Comparison of ENCODE assay signal across 8 cellular contexts in genomic region chrX:40278340-40279090, GRCh38.
A peak's percentile ranks its signal among the peaks of the same experiment; 100 is the strongest.
DNase-seq lines count a peak whose midpoint lies in the region.
"Had no signal": no experiment of that assay in that cellular context is flagged by ENCODE, and none has a peak within 500 bp of the region (broad histone marks: within the 10 kb centered on the region; RNA-seq: fewer than 3 reads in every experiment).

No MANE protein-coding gene starts in this region.

- H3K4me1 ChIP-seq in SJSA1 (replicated peaks): peaks cover 56% of the 10 kb centered on the region
- peaks cover 20% of the 10 kb centered on the region for H3K4me1 ChIP-seq in effector memory CD4-positive, alpha-beta T cell (ENCODE audit: control insufficient read depth, insufficient read depth, low read length, poor library complexity, severe bottlenecking)

- no peaks in the 10 kb centered on the region; the same call in 1 of the 2 replicates for H3K36me3 ChIP-seq in SJSA1
- no peaks in the 10 kb centered on the region for H3K36me3 ChIP-seq in effector memory CD4-positive, alpha-beta T cell (ENCODE audit: control insufficient read depth, insufficient read depth, low read length)

- H3K4me3 ChIP-seq in SJSA1: no peak overlapping the region
- H3K4me3 ChIP-seq in effector memory CD4-positive, alpha-beta T cell (ENCODE audit: insufficient read depth, low read depth, low read length, poor library complexity, severe bottlenecking): no peak overlapping the region

- H3K9me3 ChIP-seq in SJSA1 (replicated peaks): no peaks in the 10 kb centered on the region
- no peaks in the 10 kb centered on the region for H3K9me3 ChIP-seq in effector memory CD4-positive, alpha-beta T cell (ENCODE audit: control insufficient read depth, low read length)

- peak overlapping the region; percentile 59 for H3K27ac ChIP-seq in SJSA1
- H3K27ac ChIP-seq in effector memory CD4-positive, alpha-beta T cell (ENCODE audit: insufficient read depth, low read length, poor library complexity, severe bottlenecking): peak overlapping the region; percentile 63

- peak; percentile 60 to 79 for DNase-seq in SJSA1 (ENCODE audit: low read depth in 1 of 2, low spot score in 2 of 2)
- DNase-seq in activated CD8-positive, alpha-beta memory T cell treated with anti-CD3 and anti-CD28 coated beads, Interleukin-2, amount 50 U/mL, for 48 hours: peak; percentile 63
- DNase-seq in effector memory CD4-positive, alpha-beta T cell: peak; percentile 69 to 72 (median 72)
- peak; percentile 8 for DNase-seq in stimulated activated CD8-positive, alpha-beta memory T cell treated with anti-CD3 and anti-CD28 coated beads, Interleukin-7, amount 100 ng/mL, for 24 hours (ENCODE audit: low read depth)
- DNase-seq in NCI-H524 treated with DMSO at 0.1 percent for 48 hours (lab: John Stamatoyannopoulos, UW): no peak
- no peak for DNase-seq in head of caudate nucleus
- no peak for DNase-seq in NCI-H1417 treated with DMSO at 0.1 percent for 48 hours (lab: John Stamatoyannopoulos, UW)
- DNase-seq: foreskin melanocyte had no signal

- H3K27me3 ChIP-seq in SJSA1 (replicated peaks): no peaks in the 10 kb centered on the region
- no peaks in the 10 kb centered on the region for H3K27me3 ChIP-seq in effector memory CD4-positive, alpha-beta T cell (replicated peaks; ENCODE audit: control insufficient read depth, insufficient read depth, low read length, poor library complexity, severe bottlenecking)

- intact Hi-C loops in head of caudate nucleus (cut with DNase I): no loop called here

Comparison
In these comparisons a context has a peak if more than half of its experiments do, and no peak if none do; other contexts are left out.
1. DNase-seq: peak in SJSA1 (2 of 2), activated CD8-positive, alpha-beta memory T cell treated with anti-CD3 and anti-CD28 coated beads, Interleukin-2, amount 50 U/mL, for 48 hours (single experiment), effector memory CD4-positive, alpha-beta T cell (3 of 3) and stimulated activated CD8-positive, alpha-beta memory T cell treated with anti-CD3 and anti-CD28 coated beads, Interleukin-7, amount 100 ng/mL, for 24 hours (single experiment); none in NCI-H524 treated with DMSO at 0.1 percent for 48 hours (single experiment), head of caudate nucleus (0 of 42) and NCI-H1417 treated with DMSO at 0.1 percent for 48 hours (single experiment).